In the genomic region with DNA sequence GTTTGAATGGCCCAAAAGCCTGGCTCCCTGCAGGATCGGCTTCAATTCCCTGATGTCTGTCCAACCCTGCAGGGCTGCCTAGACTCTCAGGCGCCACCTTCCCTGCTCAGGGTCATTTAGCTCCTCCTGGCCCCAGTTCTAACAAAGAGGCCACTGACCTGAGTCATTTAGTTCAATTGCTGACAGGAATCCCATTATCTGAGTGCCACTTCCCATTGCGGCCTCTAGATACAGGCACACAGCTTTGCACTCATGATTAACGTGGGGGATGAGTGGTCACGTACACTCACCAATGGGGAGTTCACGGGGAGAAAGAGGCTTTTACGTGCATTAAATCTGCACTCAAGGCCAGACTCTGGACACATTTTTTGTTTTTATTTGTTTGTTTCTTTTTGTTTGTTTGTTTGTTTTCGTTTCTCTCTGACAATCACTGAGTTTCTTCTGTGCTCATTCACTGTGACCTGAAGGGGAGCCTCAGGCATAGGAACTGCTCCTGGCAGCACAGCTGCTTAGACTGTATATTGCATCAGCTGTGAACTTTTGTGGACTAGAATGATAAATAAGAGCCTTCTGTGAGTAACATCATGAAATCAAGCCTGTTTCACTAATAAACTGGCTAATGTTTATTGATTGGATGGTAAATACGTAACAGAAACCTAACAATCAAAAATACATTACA, we compare ENCODE assay signal across 11 cellular contexts.
DNase-seq lines count a peak whose midpoint lies in the region; ATAC-seq, FAIRE-seq and TF ChIP-seq lines count a peak whose summit lies in the region.
"Had no signal": no experiment of that assay in that cellular context is flagged by ENCODE, and none has a peak within 500 bp of the region (broad histone marks: within the 10 kb centered on the region; RNA-seq: fewer than 3 reads in every experiment).

No MANE protein-coding gene starts in this region.

- no peaks in the 10 kb centered on the region for H4K20me1 ChIP-seq in hepatocyte (ENCODE audit: insufficient read depth, poor library complexity, severe bottlenecking)

- BruUV-seq in Panc1 (replicated peaks; lab: Mats Ljungman, UMichigan) = no TSS peak

- WGBS in hepatocyte (ENCODE audit: low lambda C conversion rate, missing lambda C conversion rate) = 31% methylated on average over 9 of the region's 9 CpGs
- WGBS in small intestine, 3 donors = 34 to 53% (median 40%) methylated on average over 9 of the region's 9 CpGs

- no peaks in the 10 kb centered on the region for H3K79me2 ChIP-seq in hepatocyte

- H3K4me3 ChIP-seq in Panc1 (ENCODE audit: low read depth in 2 of 2, low read length in 2 of 2) (no peak overlapping the region; a peak in 1 of 4 replicates), hepatocyte (no peak overlapping the region), small intestine (ENCODE audit: low read depth in 1 of 2, low read length in 2 of 2) (no peak overlapping the region)

- H3K36me3 ChIP-seq in Panc1 (ENCODE audit: control insufficient read depth, insufficient read depth, low read length) (no peaks in the 10 kb centered on the region), hepatocyte (replicated peaks; ENCODE audit: insufficient read depth, low read depth) (no peaks in the 10 kb centered on the region), small intestine (ENCODE audit: control insufficient read depth in 2 of 2, insufficient read depth in 2 of 2, low read length in 2 of 2) (no peaks in the 10 kb centered on the region)

- H3K27me3 ChIP-seq in Panc1 (ENCODE audit: control insufficient read depth, insufficient read depth, low read length) (no peaks in the 10 kb centered on the region), hepatocyte (no peaks in the 10 kb centered on the region), small intestine (ENCODE audit: control insufficient read depth in 2 of 2, insufficient read depth in 2 of 2, low read length in 2 of 2) (no peaks in the 10 kb centered on the region)

- DNase-seq in NCI-H1092 (lab: John Stamatoyannopoulos, UW) (peak; percentile 3), Panc1 (ENCODE audit: low read depth, low spot score) (no peak), hepatocyte (ENCODE audit: low spot score) (peak; percentile 33), small intestine (peak; percentile 2), T-helper 9 cell (no peak), globus pallidus (ENCODE audit: low spot score) (no peak)
- no peak for DNase-seq in activated CD4-positive, alpha-beta T cell treated with anti-CD3 and anti-CD28 coated beads, Interleukin-2, amount 50 U/mL, for 48 hours
- DNase-seq: activated T-cell treated with anti-CD3 and anti-CD28 coated beads, Interleukin-2, amount 50 U/mL, for 72 hours had no signal

- in situ Hi-C loops in Panc1 (cut with HindIII; ENCODE audit: low pct_unique_long_range_greater_than_20kb, low sequenced_read_pairs) = no loop called here

- peaks cover 11% of the 10 kb centered on the region; the same call in 1 of the 2 replicates for H3K9me3 ChIP-seq in Panc1 (ENCODE audit: control insufficient read depth, insufficient read depth, low read depth, low read length)
- no peaks in the 10 kb centered on the region for H3K9me3 ChIP-seq in hepatocyte (ENCODE audit: low read depth)
- H3K9me3 ChIP-seq in small intestine (ENCODE audit: control insufficient read depth, low read depth) = no peaks in the 10 kb centered on the region

- no peak for TF ChIP-seq CTCF in Panc1 (IDR thresholded peaks at IDR 0.05)
- no peak for TF ChIP-seq CTCF in hepatocyte (IDR thresholded peaks at IDR 0.05; ENCODE audit: poor library complexity)

- H3K27ac ChIP-seq in Panc1 (ENCODE audit: low read length) (peak overlapping the region; percentile 60), hepatocyte (peak overlapping the region; percentile 24), small intestine (ENCODE audit: low read depth in 1 of 2, low read length in 1 of 2) (no peak overlapping the region)

- CTCF ChIA-PET in Panc1 (lab: Charles Lee) = no interaction called here

- intact Hi-C loops in Panc1 (cut with micrococcal nuclease; ENCODE audit: unreplicated experiment) = no loop called here

- peaks cover 10% of the 10 kb centered on the region for H3K4me1 ChIP-seq in Panc1 (ENCODE audit: control insufficient read depth, insufficient read depth, low read length)
- H3K4me1 ChIP-seq in hepatocyte (ENCODE audit: insufficient read depth) = peaks cover 15% of the 10 kb centered on the region
- no peaks in the 10 kb centered on the region for H3K4me1 ChIP-seq in small intestine (ENCODE audit: control insufficient read depth in 2 of 2, insufficient read depth in 1 of 2, low read depth in 1 of 2, low read length in 1 of 2)

- H3K4me2 ChIP-seq in hepatocyte = no peak overlapping the region

- no peak overlapping the region for H2AFZ ChIP-seq in hepatocyte

- no peaks in the 10 kb centered on the region for H3K9me2 ChIP-seq in hepatocyte (replicated peaks; ENCODE audit: insufficient read depth)

- FAIRE-seq in small intestine (lab: Jason Lieb, UNC) = no peak
- FAIRE-seq: colon, D721Med had no signal

- POLR2A ChIA-PET in Panc1 (lab: Charles Lee) = no interaction called here

- ATAC-seq in Panc1 = peak; percentile 96
- ATAC-seq: activated T-cell treated with anti-CD3 and anti-CD28 coated beads, Interleukin-2, amount 50 U/mL, for 72 hours; stimulated activated memory B cell treated with anti-CD40 and anti-IgM and Interleukin-4, amounts not matched to agents 10 μg/mL and 1 μg/mL and 100 μg/mL, for 72 hours had no signal

Comparison
In these comparisons a context has a peak if more than half of its experiments do, and no peak if none do; other contexts are left out.
1. DNase-seq: peak in NCI-H1092 (single experiment), hepatocyte (single experiment) and small intestine (single experiment); none in Panc1 (single experiment), T-helper 9 cell (single experiment), globus pallidus (single experiment) and activated CD4-positive, alpha-beta T cell treated with anti-CD3 and anti-CD28 coated beads, Interleukin-2, amount 50 U/mL, for 48 hours (0 of 2).
2. H3K27ac ChIP-seq: peak in Panc1 (single experiment) and hepatocyte (single experiment); none in small intestine (0 of 2).